In the genomic region with DNA sequence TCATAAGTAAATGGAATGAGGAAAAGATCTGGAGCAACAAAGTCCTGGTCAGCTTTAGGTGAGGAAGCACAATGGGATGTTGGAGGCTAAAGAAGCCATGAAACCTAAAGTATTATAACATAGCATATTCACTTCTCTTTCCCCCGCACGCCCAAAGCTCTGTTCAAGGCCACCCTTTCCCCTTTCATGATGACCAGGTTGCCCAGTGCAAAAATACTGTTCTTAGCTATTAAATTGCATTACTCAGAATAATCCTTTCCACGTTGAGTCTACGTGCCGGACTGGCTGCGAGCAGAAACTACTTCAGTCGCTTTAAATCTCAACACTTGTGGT, we compare ENCODE assay signal across 8 cellular contexts. TPM values are rescaled to one million over a fixed set of nuclear protein-coding genes. Genes with fewer than 3 reads are reported as not detected.
DNase-seq lines count a peak whose midpoint lies in the region; ATAC-seq, FAIRE-seq and TF ChIP-seq lines count a peak whose summit lies in the region.

No MANE protein-coding gene starts in this region.

- peak overlapping the region; percentile 91 for H3K27ac Mint-ChIP-seq in activated naive CD4-positive, alpha-beta T cell treated with anti-CD3 and anti-CD28 coated beads for 36 hours

- H3K9me3 Mint-ChIP-seq in activated naive CD4-positive, alpha-beta T cell treated with anti-CD3 and anti-CD28 coated beads for 36 hours, result no peaks in the 10 kb centered on the region

- peak overlapping the region; percentile 76 for H3K9ac ChIP-seq in HepG2 (ENCODE audit: insufficient read depth, low read depth, low read length)

- H3K4me3 Mint-ChIP-seq in activated naive CD4-positive, alpha-beta T cell treated with anti-CD3 and anti-CD28 coated beads for 36 hours, result peak overlapping the region; percentile 85

- H3K27me3 ChIP-seq in HepG2 (ENCODE audit: control insufficient read depth in 1 of 2, insufficient read depth in 2 of 2, low read length in 2 of 2), result no peaks in the 10 kb centered on the region; a peak in 1 of 5 replicates
- no peaks in the 10 kb centered on the region for H3K27me3 ChIP-seq in tibial nerve

- H3K27ac ChIP-seq in angular gyrus (ENCODE audit: low read depth, low read length), result peak overlapping the region; percentile 41
- peak overlapping the region; percentile 76 for H3K27ac ChIP-seq in HepG2 (ENCODE audit: extremely low read length, insufficient read depth, low read length)
- H3K27ac ChIP-seq in tibial nerve, result peak overlapping the region; percentile 37 to 91 (median 86)

- no peak for TF ChIP-seq POLR2A in HepG2 (IDR thresholded peaks at IDR 0.05; ENCODE audit: insufficient read depth in 1 of 2, low read depth in 2 of 2, low read length in 2 of 2)
- no peak for TF ChIP-seq POLR2A in tibial nerve (IDR thresholded peaks at IDR 0.05)

- H3K4me1 ChIP-seq in HepG2 (ENCODE audit: insufficient read depth, low read length) (peaks cover 50% of the 10 kb centered on the region), tibial nerve (peaks cover 0 to 45% (median 24%) of the 10 kb centered on the region in 4 donors)

- DNase-seq in activated naive CD4-positive, alpha-beta T cell treated with anti-CD3 and anti-CD28 coated beads for 36 hours, result no peak
- DNase-seq in activated naive CD4-positive, alpha-beta T cell treated with Interleukin-2 at 50 U/mL for 16 hours, result no peak
- DNase-seq in HepG2 (ENCODE audit: low spot score), result no peak
- DNase-seq in tibial nerve (ENCODE audit: low spot score in 2 of 2), result no peak

- no peaks in the 10 kb centered on the region for H4K20me1 ChIP-seq in HepG2 (ENCODE audit: insufficient read depth, low read length)

- ATAC-seq in HepG2 (peak; percentile 3), GM19395 (IDR thresholded peaks at IDR 0.05; ENCODE audit: unreplicated experiment) (no peak), GM19035 (IDR thresholded peaks at IDR 0.05; ENCODE audit: unreplicated experiment) (no peak), HG03039 (IDR thresholded peaks at IDR 0.05; ENCODE audit: unreplicated experiment) (no peak)

- H3K4me1 Mint-ChIP-seq in activated naive CD4-positive, alpha-beta T cell treated with anti-CD3 and anti-CD28 coated beads for 36 hours (ENCODE audit: low read depth), result peaks cover 52% of the 10 kb centered on the region

- peak overlapping the region; percentile 86 for H3K4me2 ChIP-seq in HepG2 (ENCODE audit: low read depth, low read length)

- H3K27me3 Mint-ChIP-seq in activated naive CD4-positive, alpha-beta T cell treated with anti-CD3 and anti-CD28 coated beads for 36 hours (ENCODE audit: low read depth), result no peaks in the 10 kb centered on the region

- POLR2A ChIA-PET in HepG2 (lab: Yijun Ruan, JAX), result interaction anchor here (0.7 to 3.3 kb wide), 11 partner anchors 9 to 229 kb away, joined by 3 to 20 read pairs (median 3); a partner anchor contains a TSS

- 0% methylated on average over 7 of the region's 7 CpGs for WGBS in HepG2 (ENCODE audit: low lambda C conversion rate)
- WGBS in tibial nerve, 2 donors, result 4% methylated on average over 7 of the region's 7 CpGs

- CTCF ChIA-PET in activated naive CD4-positive, alpha-beta T cell treated with anti-CD3 and anti-CD28 coated beads for 36 hours (lab: Charles Lee), result interaction anchor here (0.6 to 7.0 kb wide), 38 partner anchors 10 to 289 kb away, joined by 3 to 177 read pairs (median 4); a partner anchor contains a TSS
- CTCF ChIA-PET in HepG2 (lab: Yijun Ruan, JAX; ENCODE audit: low intra/inter-chr PET ratio, low total read pairs), result interaction anchor here (3.9 to 4.7 kb wide), 2 partner anchors 33 to 37 kb away, joined by 25 to 98 read pairs; no protein-coding TSS in a partner anchor

- TF ChIP-seq RAD21 in HepG2 (CRISPR knock-in tag; IDR thresholded peaks at IDR 0.05), result no peak

- TF ChIP-seq CTCF in HepG2 (CRISPR knock-in tag; IDR thresholded peaks at IDR 0.05) (no peak), tibial nerve (IDR thresholded peaks at IDR 0.05) (no peak)

- in situ Hi-C loops in HepG2 (cut with HindIII; ENCODE audit: extremely low pct_ligation_motif_present, low pct_unique_long_range_greater_than_20kb), result loop anchor here (5.0 kb wide), 1 partner anchor 39 kb away; no protein-coding TSS in a partner anchor

- intact Hi-C loops in activated naive CD4-positive, alpha-beta T cell treated with anti-CD3 and anti-CD28 coated beads for 36 hours (cut with micrococcal nuclease), result loop anchor here (1.0 kb wide), 11 partner anchors 38 to 500 kb away; a partner anchor contains a TSS
- intact Hi-C loops in HepG2 (cut with micrococcal nuclease; ENCODE audit: unreplicated experiment), result loop anchor here (1.0 to 2.0 kb wide), 2 partner anchors 33 to 131 kb away; no protein-coding TSS in a partner anchor

- BruUV-seq in HepG2 (replicated peaks; lab: Mats Ljungman, UMichigan), result TSS peak; percentile 84

- no peaks in the 10 kb centered on the region for H3K36me3 Mint-ChIP-seq in activated naive CD4-positive, alpha-beta T cell treated with anti-CD3 and anti-CD28 coated beads for 36 hours (ENCODE audit: low read depth)

- TF ChIP-seq EP300 in HepG2 (IDR thresholded peaks at IDR 0.05; ENCODE audit: low read depth in 2 of 2, low read length in 2 of 2) (no peak), HepG2 (CRISPR knock-in tag; IDR thresholded peaks at IDR 0.05; ENCODE audit: borderline replicate concordance) (no peak), tibial nerve (IDR thresholded peaks at IDR 0.05) (no peak)

- no peak for FAIRE-seq in HepG2 (lab: Jason Lieb, UNC)

- H3K36me3 ChIP-seq in HepG2 (replicated peaks in 1 of 2; ENCODE audit: control insufficient read depth in 1 of 2, insufficient read depth in 2 of 2, low read length in 2 of 2) (peaks cover 0 to 3% of the 10 kb centered on the region in 2 experiments; a peak in 2 of 5 replicates), tibial nerve (no peaks in the 10 kb centered on the region)

- peak overlapping the region; percentile 62 for H2AFZ ChIP-seq in HepG2 (ENCODE audit: low read length)

- H3K4me3 ChIP-seq in HepG2 (replicated peaks in 1 of 3; ENCODE audit: insufficient read depth in 1 of 3, low read depth in 2 of 3, low read length in 3 of 3) (peak overlapping the region; percentile 63 to 91 (median 86)), tibial nerve (peak overlapping the region; percentile 34 to 85 (median 58))

- peaks cover 3% of the 10 kb centered on the region for H3K79me2 ChIP-seq in HepG2 (ENCODE audit: insufficient read depth, low read length)

- H3K9me3 ChIP-seq in HepG2 (ENCODE audit: low read length) (no peaks in the 10 kb centered on the region), tibial nerve (no peaks in the 10 kb centered on the region)

RNA-seq across cellular contexts. Expression of a gene that starts 0.6 kb away (rescaled TPM):
- 10 to 100 TPM; 13.8 to 13.9 TPM for total RNA-seq in activated naive CD4-positive, alpha-beta T cell treated with anti-CD3 and anti-CD28 coated beads for 36 hours
- total RNA-seq in HepG2 (2016; rRNA removed; fragmentation: Illumina TruSeq; extraction: Trizol) (3.9 and 7.3 TPM in 2 replicates), tibial nerve (10 to 100 TPM; 22.1 to 54.6 (median 36.6) TPM)
- total RNA-seq in HepG2 (2016; cell fraction: cytosol; rRNA removed; fragmentation: Illumina TruSeq; extraction: Trizol; ENCODE audit: low read depth), result 2.9 and 4.5 TPM in 2 replicates
- 3.2 and 7.7 TPM in 2 replicates for total RNA-seq in HepG2 (2016; cell fraction: insoluble cytoplasmic fraction; rRNA removed; fragmentation: Illumina TruSeq; extraction: Trizol)
- total RNA-seq in HepG2 (2016; cell fraction: membrane; rRNA removed; fragmentation: Illumina TruSeq; extraction: Trizol), result 2.3 and 2.4 TPM in 2 replicates
- total RNA-seq in HepG2 (2016; cell fraction: nucleus; rRNA removed; fragmentation: Illumina TruSeq; extraction: Trizol), result 12.3 and 15.3 TPM in 2 replicates
- 3.0 and 4.7 TPM in 2 replicates for polyA plus RNA-seq in HepG2 (2011; rRNA removed)
- 0.88 and 1.0 TPM in 2 replicates for polyA plus RNA-seq in HepG2 (2011; cell fraction: cytosol; rRNA removed)
- 26.1 and 64.5 TPM in 2 replicates for polyA plus RNA-seq in HepG2 (2011; cell fraction: nucleus; rRNA removed)
- 3.9 and 4.1 TPM in 2 replicates for polyA plus RNA-seq in HepG2 (2012)
- polyA plus RNA-seq in HepG2 (2016; cell fraction: cytosol; fragmentation: Illumina TruSeq; extraction: Trizol; ENCODE audit: low read depth), result 0.11 and 0.12 TPM in 2 replicates
- polyA plus RNA-seq in HepG2 (2016; cell fraction: insoluble cytoplasmic fraction; fragmentation: Illumina TruSeq; extraction: Trizol; ENCODE audit: low read depth), result 0.94 and 1.7 TPM in 2 replicates
- polyA plus RNA-seq in HepG2 (2016; cell fraction: membrane; fragmentation: Illumina TruSeq; extraction: Trizol; ENCODE audit: low read depth), result 0.27 and 0.49 TPM in 2 replicates
- polyA plus RNA-seq in HepG2 (2016; cell fraction: nucleus; fragmentation: Illumina TruSeq; extraction: Trizol; ENCODE audit: insufficient read depth, low read depth), result 19.4 and 21.3 TPM in 2 replicates
- polyA minus RNA-seq in HepG2 (2011; rRNA and poly(A)+ RNA removed; ENCODE audit: low replicate concordance), result 17.2 and 24.6 TPM in 2 replicates
- polyA minus RNA-seq in HepG2 (2011; cell fraction: cytosol; rRNA and poly(A)+ RNA removed), result 3.0 and 3.1 TPM in 2 replicates
- 23.3 and 23.4 TPM in 2 replicates for polyA minus RNA-seq in HepG2 (2011; cell fraction: nucleus; rRNA and poly(A)+ RNA removed)

RNA-seq across cellular contexts. Expression of a gene that starts 54.2 kb away (rescaled TPM):
- total RNA-seq in activated naive CD4-positive, alpha-beta T cell treated with anti-CD3 and anti-CD28 coated beads for 36 hours, result 10 to 100 TPM; 18.7 to 19.8 TPM
- total RNA-seq in HepG2 (2016; rRNA removed; fragmentation: Illumina TruSeq; extraction: Trizol), result 5.4 and 7.1 TPM in 2 replicates
- 0.40 and 0.53 TPM in 2 replicates for total RNA-seq in HepG2 (2016; cell fraction: cytosol; rRNA removed; fragmentation: Illumina TruSeq; extraction: Trizol; ENCODE audit: low read depth)
- 6.2 and 6.5 TPM in 2 replicates for total RNA-seq in HepG2 (2016; cell fraction: insoluble cytoplasmic fraction; rRNA removed; fragmentation: Illumina TruSeq; extraction: Trizol)
- 2.0 and 2.1 TPM in 2 replicates for total RNA-seq in HepG2 (2016; cell fraction: membrane; rRNA removed; fragmentation: Illumina TruSeq; extraction: Trizol)
- total RNA-seq in HepG2 (2016; cell fraction: nucleus; rRNA removed; fragmentation: Illumina TruSeq; extraction: Trizol), result 7.6 and 8.2 TPM in 2 replicates
- 6.4 and 7.2 TPM in 2 replicates for polyA plus RNA-seq in HepG2 (2011; rRNA removed)
- 4.5 and 4.9 TPM in 2 replicates for polyA plus RNA-seq in HepG2 (2011; cell fraction: cytosol; rRNA removed)
- polyA plus RNA-seq in HepG2 (2011; cell fraction: nucleus; rRNA removed), result 22.2 and 32.3 TPM in 2 replicates
- 3.7 and 5.4 TPM in 2 replicates for polyA plus RNA-seq in HepG2 (2012)
- polyA plus RNA-seq in HepG2 (2016; cell fraction: cytosol; fragmentation: Illumina TruSeq; extraction: Trizol; ENCODE audit: low read depth), result 2.3 TPM in 2 replicates
- 5.3 and 6.2 TPM in 2 replicates for polyA plus RNA-seq in HepG2 (2016; cell fraction: insoluble cytoplasmic fraction; fragmentation: Illumina TruSeq; extraction: Trizol; ENCODE audit: low read depth)
- 2.5 and 2.6 TPM in 2 replicates for polyA plus RNA-seq in HepG2 (2016; cell fraction: membrane; fragmentation: Illumina TruSeq; extraction: Trizol; ENCODE audit: low read depth)
- polyA plus RNA-seq in HepG2 (2016; cell fraction: nucleus; fragmentation: Illumina TruSeq; extraction: Trizol; ENCODE audit: insufficient read depth, low read depth), result 17.3 and 19.5 TPM in 2 replicates
- polyA minus RNA-seq in HepG2 (2011; rRNA and poly(A)+ RNA removed; ENCODE audit: low replicate concordance), result 7.1 and 9.6 TPM in 2 replicates
- 1.2 and 4.6 TPM in 2 replicates for polyA minus RNA-seq in HepG2 (2011; cell fraction: cytosol; rRNA and poly(A)+ RNA removed)
- 3.2 and 8.8 TPM in 2 replicates for polyA minus RNA-seq in HepG2 (2011; cell fraction: nucleus; rRNA and poly(A)+ RNA removed)
- total RNA-seq in tibial nerve, result 10 to 100 TPM in 3 of 4 donors, 1 to 10 TPM in 1; 9.0 to 16.8 (median 12.0) TPM
